8 cellular contexts compared by ENCODE assay signal in the genomic region with DNA sequence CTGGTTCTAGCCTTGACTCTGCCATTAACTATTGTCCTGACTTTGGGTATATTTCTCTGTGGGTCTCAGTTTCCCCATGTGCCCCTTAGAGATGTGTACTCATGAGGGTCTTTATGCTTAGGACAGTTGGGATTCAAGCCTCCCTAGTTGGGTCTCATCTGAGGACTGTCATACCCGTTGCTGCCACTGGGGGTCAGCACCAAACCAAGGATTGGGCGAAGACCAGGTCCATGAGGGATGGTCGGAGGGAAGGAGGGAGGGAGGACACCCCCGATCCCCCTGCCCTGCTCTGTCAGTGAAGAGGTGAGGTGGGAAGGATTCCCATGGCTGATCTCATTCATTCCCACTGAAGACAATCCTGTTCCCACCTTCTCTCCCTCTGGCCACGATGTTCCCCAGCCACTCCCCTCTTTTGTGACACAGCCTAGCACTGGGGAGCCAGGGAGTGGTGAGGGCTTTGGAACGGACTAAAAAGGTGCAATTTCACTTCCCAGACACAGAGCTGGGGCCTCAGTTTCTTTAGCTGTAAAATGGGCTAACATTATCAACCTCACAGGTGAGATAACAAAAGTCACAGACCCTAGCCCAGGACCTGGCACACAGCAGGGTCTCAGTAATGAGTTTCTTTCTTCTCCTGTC. TPM values are rescaled to one million over a fixed set of nuclear protein-coding genes. Genes with fewer than 3 reads are reported as not detected.
DNase-seq lines count a peak whose midpoint lies in the region; ATAC-seq, FAIRE-seq and TF ChIP-seq lines count a peak whose summit lies in the region.

No MANE protein-coding gene starts in this region.

- H3K4me2 ChIP-seq in keratinocyte (ENCODE audit: control insufficient read depth, extremely low read depth, insufficient read depth, low read depth, low read length) = no peak overlapping the region

- H3K27me3 ChIP-seq in keratinocyte (ENCODE audit: control insufficient read depth, extremely low read depth, insufficient read depth, low read length) = peaks cover 38% of the 10 kb centered on the region

- in situ Hi-C loops in KBM-7 (cut with MboI; ENCODE audit: low pct_unique_long_range_greater_than_20kb, low sequenced_read_pairs) (no loop called here), T47D (cut with HindIII; ENCODE audit: low pct_unique_long_range_greater_than_20kb, low sequenced_read_pairs) (no loop called here)

- no peaks in the 10 kb centered on the region for H3K79me2 ChIP-seq in keratinocyte (ENCODE audit: control insufficient read depth, insufficient read depth, low read length)

- H3K4me1 ChIP-seq in keratinocyte (ENCODE audit: control insufficient read depth, extremely low read depth, insufficient read depth, low read length) = peaks cover 11% of the 10 kb centered on the region

- no peak overlapping the region for H3K9ac ChIP-seq in keratinocyte (ENCODE audit: control insufficient read depth, extremely low read depth, insufficient read depth, low read length)

- TF ChIP-seq CTCF in VCaP (conservative IDR thresholded peaks at IDR 0.05) (peak; percentile 93), keratinocyte (optimal IDR thresholded peaks at IDR 0.05 in 1 of 3, IDR thresholded peaks at IDR 0.05 in 1 of 3, conservative IDR thresholded peaks at IDR 0.05 in 1 of 3; ENCODE audit: extremely low read depth in 1 of 3, insufficient read depth in 2 of 3, low read length in 3 of 3) (peak; percentile 84 to 99 (median 93))

- H3K27ac ChIP-seq in VCaP (no peak overlapping the region), keratinocyte (ENCODE audit: control insufficient read depth, insufficient read depth, low read length) (no peak overlapping the region)

- no peak overlapping the region for H2AFZ ChIP-seq in keratinocyte (ENCODE audit: control insufficient read depth, low read length)

- no peaks in the 10 kb centered on the region for H3K36me3 ChIP-seq in keratinocyte (ENCODE audit: control insufficient read depth in 2 of 2, extremely low read depth in 1 of 2, insufficient read depth in 2 of 2, low read length in 2 of 2)

- no peaks in the 10 kb centered on the region for H4K20me1 ChIP-seq in keratinocyte (ENCODE audit: control insufficient read depth, extremely low read depth, insufficient read depth, low read length)

- H3K9me1 ChIP-seq in keratinocyte (ENCODE audit: control insufficient read depth, extremely low read depth, insufficient read depth, low read length) = no peaks in the 10 kb centered on the region

- H3K9me3 ChIP-seq in keratinocyte (ENCODE audit: control insufficient read depth, low read depth, low read length) = no peaks in the 10 kb centered on the region

- no peak overlapping the region for H3K4me3 ChIP-seq in keratinocyte (ENCODE audit: control insufficient read depth in 2 of 3, extremely low read depth in 1 of 3, insufficient read depth in 2 of 3, low read depth in 1 of 3, low read length in 3 of 3)

- FAIRE-seq in keratinocyte (lab: Jason Lieb, UNC) = peak; percentile 85

- DNase-seq in NCI-H2029 (lab: John Stamatoyannopoulos, UW) (peak; percentile 52), NCI-H2029 treated with DMSO at 0.1 percent for 48 hours (lab: John Stamatoyannopoulos, UW) (no peak), KBM-7 (peak; percentile 66), T47D (ENCODE audit: low read depth in 1 of 2, low spot score in 1 of 2) (peak; percentile 69 to 78), keratinocyte (ENCODE audit: low read depth, low spot score) (no peak)
- peak; percentile 75 to 77 for DNase-seq in stimulated activated CD4-positive, alpha-beta T cell treated with anti-CD3 and anti-CD28 coated beads, Interleukin-2, amount 100 ng/mL, for 48 hours

- dilution Hi-C loops in keratinocyte (cut with MboI; ENCODE audit: extremely low pct_ligation_motif_present, low sequenced_read_pairs) = no loop called here

- ATAC-seq in HG02571 (IDR thresholded peaks at IDR 0.05; ENCODE audit: unreplicated experiment) = no peak

RNA-seq across cellular contexts. Expression of a gene that starts 12.4 kb away (rescaled TPM):
- 0.43 to 1.0 TPM (median 0.58 TPM) in 3 replicates for polyA plus RNA-seq in keratinocyte
- polyA plus RNA-seq in keratinocyte (2011; ENCODE audit: low read depth) = not detected
- polyA plus RNA-seq in keratinocyte (2011; cell fraction: cytosol; rRNA removed) = 0.28 and 0.83 TPM in 2 replicates
- 1.4 and 2.0 TPM in 2 replicates for polyA plus RNA-seq in keratinocyte (2011; cell fraction: nucleus; rRNA removed)
- polyA plus RNA-seq in keratinocyte (2012; ENCODE audit: low replicate concordance) = 0.93 and 1.0 TPM in 2 replicates
- polyA minus RNA-seq in keratinocyte = 0.22 to 0.33 TPM (median 0.26 TPM) in 3 replicates
- polyA minus RNA-seq in keratinocyte (2011; cell fraction: cytosol; rRNA and poly(A)+ RNA removed) = 1.3 TPM
- polyA minus RNA-seq in keratinocyte (2011; cell fraction: nucleus; rRNA and poly(A)+ RNA removed) = 0.84 and 1.8 TPM in 2 replicates

RNA-seq across cellular contexts. Expression of a gene that starts 46.1 kb away (rescaled TPM):
- polyA plus RNA-seq in keratinocyte = 2,759 to 4,283 TPM (median 3,843 TPM) in 3 replicates
- 4,583 TPM for polyA plus RNA-seq in keratinocyte (2011; ENCODE audit: low read depth)
- 3,100 and 4,215 TPM in 2 replicates for polyA plus RNA-seq in keratinocyte (2011; cell fraction: cytosol; rRNA removed)
- polyA plus RNA-seq in keratinocyte (2011; cell fraction: nucleus; rRNA removed) = 1,051 and 1,129 TPM in 2 replicates
- 3,324 and 4,271 TPM in 2 replicates for polyA plus RNA-seq in keratinocyte (2012; ENCODE audit: low replicate concordance)
- 1,345 to 1,807 TPM (median 1,376 TPM) in 3 replicates for polyA minus RNA-seq in keratinocyte
- 1,011 TPM for polyA minus RNA-seq in keratinocyte (2011; cell fraction: cytosol; rRNA and poly(A)+ RNA removed)
- 222 and 286 TPM in 2 replicates for polyA minus RNA-seq in keratinocyte (2011; cell fraction: nucleus; rRNA and poly(A)+ RNA removed)

Comparison
In these comparisons a context has a peak if more than half of its experiments do, and no peak if none do; other contexts are left out.
1. DNase-seq: peak in NCI-H2029 (single experiment), KBM-7 (single experiment), T47D (2 of 2) and stimulated activated CD4-positive, alpha-beta T cell treated with anti-CD3 and anti-CD28 coated beads, Interleukin-2, amount 100 ng/mL, for 48 hours (2 of 2); none in NCI-H2029 treated with DMSO at 0.1 percent for 48 hours (single experiment) and keratinocyte (single experiment).